In genomic region chr10:71685554-71686202, GRCh38 we compare ENCODE assay signal across 17 cellular contexts. TPM values are rescaled to one million over a fixed set of nuclear protein-coding genes. Genes with fewer than 3 reads are reported as not detected.
A peak's percentile ranks its signal among the peaks of the same experiment; 100 is the strongest.
DNase-seq lines count a peak whose midpoint lies in the region; ATAC-seq and TF ChIP-seq lines count a peak whose summit lies in the region.
"Had no signal": no experiment of that assay in that cellular context is flagged by ENCODE, and none has a peak within 500 bp of the region (broad histone marks: within the 10 kb centered on the region; RNA-seq: fewer than 3 reads in every experiment).

No MANE protein-coding gene starts in this region.

- H3K27me3 ChIP-seq in heart left ventricle (no peaks in the 10 kb centered on the region), neuronal stem cell (ENCODE audit: control insufficient read depth in 3 of 3, insufficient read depth in 3 of 3, low read depth in 1 of 3, low read length in 3 of 3) (no peaks in the 10 kb centered on the region)

- H4K8ac ChIP-seq in neuronal stem cell (ENCODE audit: low read depth, low read length), result no peak overlapping the region

- peak overlapping the region; percentile 23 for H2AK5ac ChIP-seq in neuronal stem cell (ENCODE audit: low read depth, low read length)

- WGBS in heart left ventricle, 4 donors, result 75 to 85% (median 79%) methylated on average over 11 to 13 of the region's 13 CpGs
- no CpG with 5 or more reads among the region's 13 CpGs for WGBS in neuronal stem cell (ENCODE audit: extremely low coverage in 2 of 2, insufficient read length in 2 of 2, insufficient replicate concordance in 1 of 2), 2 donors

- H3K4me2 ChIP-seq in neuronal stem cell (ENCODE audit: insufficient read depth, low read length, poor library complexity, severe bottlenecking), result no peak overlapping the region

- peak overlapping the region; percentile 20 for H2BK5ac ChIP-seq in neuronal stem cell (ENCODE audit: low read length)

- H2AFZ ChIP-seq in neuronal stem cell (ENCODE audit: low read length), result no peak overlapping the region

- ATAC-seq in Right ventricle myocardium inferior, result peak; percentile 51
- no peak for ATAC-seq in heart left ventricle
- no peak for ATAC-seq in left colon
- ATAC-seq in HG02840 (IDR thresholded peaks at IDR 0.05; ENCODE audit: low FRiP score, unreplicated experiment), result no peak

- no peak overlapping the region for H3K4ac ChIP-seq in neuronal stem cell (ENCODE audit: low read length)

- peak overlapping the region; percentile 9 for H2BK15ac ChIP-seq in neuronal stem cell (ENCODE audit: low read length)

- TF ChIP-seq CTCF in heart left ventricle (IDR thresholded peaks at IDR 0.05), result no peak

- H2BK12ac ChIP-seq in neuronal stem cell (ENCODE audit: low read length), result no peak overlapping the region

- H3K4me1 ChIP-seq in heart left ventricle (peaks cover 0 to 49% (median 17%) of the 10 kb centered on the region in 12 donors), neuronal stem cell (ENCODE audit: control insufficient read depth in 2 of 2, insufficient read depth in 1 of 2, low read depth in 1 of 2, low read length in 2 of 2) (peaks cover 0 to 13% of the 10 kb centered on the region in 2 donors)

- H3K79me1 ChIP-seq in neuronal stem cell (ENCODE audit: low read depth, low read length), result no peaks in the 10 kb centered on the region

- H3K14ac ChIP-seq in neuronal stem cell (ENCODE audit: low read length), result no peak overlapping the region

- intact Hi-C loops in Right ventricle myocardium inferior (cut with DNase I), result no loop called here
- intact Hi-C loops in heart left ventricle (cut with DNase I), result no loop called here
- intact Hi-C loops in left colon (cut with DNase I, micrococcal nuclease), result no loop called here

- no peak overlapping the region for H3K23ac ChIP-seq in neuronal stem cell (ENCODE audit: low read depth, low read length, poor library complexity)

- no peak overlapping the region for H4K91ac ChIP-seq in neuronal stem cell (ENCODE audit: low read depth, low read length, poor library complexity)

- no peaks in the 10 kb centered on the region for H3K9me3 ChIP-seq in heart left ventricle
- H3K9me3 ChIP-seq in neuronal stem cell (replicated peaks in 1 of 2; ENCODE audit: control insufficient read depth in 2 of 2, insufficient read depth in 1 of 2, low read depth in 1 of 2, low read length in 2 of 2), result no peaks in the 10 kb centered on the region

- DNase-seq in DMS79 treated with DMSO at 0.1 percent for 48 hours (lab: John Stamatoyannopoulos, UW), result peak; percentile 1
- DNase-seq in DMS79 (lab: John Stamatoyannopoulos, UW), result no peak
- DNase-seq in Right ventricle myocardium inferior (ENCODE audit: missing footprints), result no peak
- DNase-seq in heart left ventricle, result no peak
- DNase-seq in cerebellar cortex (ENCODE audit: low spot score), result peak; percentile 80
- no peak for DNase-seq in neuronal stem cell (ENCODE audit: low spot score)
- DNase-seq in left colon, result no peak
- DNase-seq: 8988T, H9, KG1, NCI-H1105, NCI-H2081 had no signal

- H3K18ac ChIP-seq in neuronal stem cell (ENCODE audit: low read length), result no peak overlapping the region

- H3K9ac ChIP-seq in neuronal stem cell (ENCODE audit: low read depth, low read length, poor library complexity), result no peak overlapping the region

- no peak for TF ChIP-seq POLR2A in heart left ventricle (IDR thresholded peaks at IDR 0.05)

- H3K4me3 ChIP-seq in heart left ventricle (no peak overlapping the region), neuronal stem cell (ENCODE audit: low read length in 2 of 2) (no peak overlapping the region)

- H3K36me3 ChIP-seq in heart left ventricle, result no peaks in the 10 kb centered on the region
- H3K36me3 ChIP-seq in neuronal stem cell (replicated peaks in 1 of 2; ENCODE audit: control insufficient read depth in 2 of 2, insufficient read depth in 2 of 2, low read length in 2 of 2), result no peaks in the 10 kb centered on the region

- no peak overlapping the region for H2BK120ac ChIP-seq in neuronal stem cell (ENCODE audit: low read depth, low read length)

- H3K27ac ChIP-seq in heart left ventricle (peak overlapping the region in 1 of 12 donors; percentile 29), neuronal stem cell (replicated peaks; ENCODE audit: low read length) (no peak overlapping the region)
- H3K27ac ChIP-seq: RWPE1 had no signal

RNA-seq across cellular contexts. Expression of gene C10orf105, which starts 33.9 kb away (rescaled TPM):
- total RNA-seq in Right ventricle myocardium inferior (0.05 TPM), heart left ventricle (under 1 TPM in 3 of 9 donors, not detected in 6; 0.05 to 0.57 (median 0.13) TPM), left colon (under 1 TPM in 1 of 2 donors, not detected in 1; 0.08 TPM)
- polyA plus RNA-seq in heart left ventricle, result under 1 TPM; 0.03 to 0.08 TPM
- polyA plus RNA-seq in neuronal stem cell (2013, experiment 1 of 2), result 1.4 TPM
- 1.3 TPM for polyA plus RNA-seq in neuronal stem cell (2013, experiment 2 of 2)
- total RNA-seq: M059J, NCI-H460, SK-MEL-5 had no signal

Comparison
In these comparisons a context has a peak if more than half of its experiments do, and no peak if none do; other contexts are left out.
1. DNase-seq: peak in DMS79 treated with DMSO at 0.1 percent for 48 hours (single experiment) and cerebellar cortex (single experiment); none in DMS79 (single experiment), Right ventricle myocardium inferior (single experiment), heart left ventricle (0 of 5), neuronal stem cell (single experiment) and left colon (0 of 2).